ENCODE assay signal across 8 cellular contexts in the genomic region with DNA sequence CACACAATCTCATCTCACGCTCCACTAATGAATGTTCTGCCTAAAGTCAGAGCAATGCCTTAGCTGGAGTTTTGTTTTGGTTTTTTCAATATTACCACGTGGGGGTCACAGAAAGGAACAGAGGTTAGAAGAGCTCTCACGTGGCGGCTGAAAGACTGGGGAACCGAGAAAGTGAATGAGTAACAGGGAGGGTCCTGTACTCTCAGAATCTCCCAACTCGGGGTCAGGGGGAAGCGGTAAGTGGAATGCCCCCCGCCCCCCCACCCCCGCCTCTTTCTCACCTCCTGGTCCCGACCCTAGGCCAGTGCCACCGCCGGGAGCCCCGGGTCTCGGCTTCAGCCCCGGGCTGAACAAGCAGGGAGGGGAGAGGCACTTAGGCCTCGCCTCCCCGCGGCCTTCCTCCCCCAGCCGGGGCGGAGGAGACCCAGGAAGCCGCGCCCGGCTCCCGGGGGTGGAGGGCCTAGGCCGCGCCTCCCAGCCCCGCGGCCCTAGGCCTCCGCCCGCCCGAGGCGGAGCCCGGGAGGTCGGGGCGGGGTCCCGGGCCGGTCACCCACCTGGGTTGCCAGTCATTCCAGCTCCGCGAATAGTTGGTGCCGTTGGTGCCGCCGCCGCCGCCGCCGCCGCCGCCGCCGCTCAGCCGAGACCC.
DNase-seq lines count a peak whose midpoint lies in the region; ATAC-seq and TF ChIP-seq lines count a peak whose summit lies in the region.
"Not testable (repeated sequence)": the region's sequence is repeated elsewhere in the genome, so short reads cannot be mapped to it uniquely, and the experiment has no call there.

No MANE protein-coding gene starts in this region.

- H3K79me1 ChIP-seq in neuronal stem cell (ENCODE audit: low read depth, low read length), result not testable (repeated sequence)

- H3K27ac Mint-ChIP-seq in HFFc6, result peak overlapping the region; percentile 73
- H3K27ac Mint-ChIP-seq in stimulated activated naive CD8-positive, alpha-beta T cell treated with anti-CD3 and anti-CD28 coated beads, Interleukin-15, Interleukin-2, amounts not matched to agents 100 ng/mL and 50 ng/mL, for 24 hours, result peak overlapping the region; percentile 85

- H2AK5ac ChIP-seq in neuronal stem cell (ENCODE audit: low read depth, low read length), result not testable (repeated sequence)

- H3K27me3 Mint-ChIP-seq in HFFc6 (ENCODE audit: insufficient read depth); stimulated activated naive CD8-positive, alpha-beta T cell treated with anti-CD3 and anti-CD28 coated beads, Interleukin-15, Interleukin-2, amounts not matched to agents 100 ng/mL and 50 ng/mL, for 24 hours: not testable (repeated sequence)

- H2BK15ac ChIP-seq in neuronal stem cell (ENCODE audit: low read length), result not testable (repeated sequence)

- H4K8ac ChIP-seq in neuronal stem cell (ENCODE audit: low read depth, low read length), result not testable (repeated sequence)

- not testable (repeated sequence) for H3K36me3 Mint-ChIP-seq in HFFc6 (ENCODE audit: low read depth); stimulated activated naive CD8-positive, alpha-beta T cell treated with anti-CD3 and anti-CD28 coated beads, Interleukin-15, Interleukin-2, amounts not matched to agents 100 ng/mL and 50 ng/mL, for 24 hours (ENCODE audit: low read depth)

- peak overlapping the region; percentile 88 for H3K9ac ChIP-seq in adipocyte (ENCODE audit: low read length)
- H3K9ac ChIP-seq in neuronal stem cell (ENCODE audit: low read depth, low read length, poor library complexity), result not testable (repeated sequence)

- peaks cover 11% of the 10 kb centered on the region for H3K4me1 Mint-ChIP-seq in HFFc6 (ENCODE audit: low read depth)
- peaks cover 24% of the 10 kb centered on the region for H3K4me1 Mint-ChIP-seq in stimulated activated naive CD8-positive, alpha-beta T cell treated with anti-CD3 and anti-CD28 coated beads, Interleukin-15, Interleukin-2, amounts not matched to agents 100 ng/mL and 50 ng/mL, for 24 hours (ENCODE audit: low read depth)

- H3K18ac ChIP-seq in neuronal stem cell (ENCODE audit: low read length), result not testable (repeated sequence)

- ATAC-seq in Right ventricle myocardium inferior, result peak; percentile 82

- peak overlapping the region; percentile 99 for H3K23ac ChIP-seq in neuronal stem cell (ENCODE audit: low read depth, low read length, poor library complexity)

- H3K14ac ChIP-seq in neuronal stem cell (ENCODE audit: low read length), result not testable (repeated sequence)

- H3K4me3 ChIP-seq in GM06990 (replicated peaks; ENCODE audit: low read depth, low read length), result peak overlapping the region; percentile 90
- H3K4me3 ChIP-seq in adipocyte (ENCODE audit: low read length), result peak overlapping the region; percentile 83
- peak overlapping the region; percentile 74 to 94 for H3K4me3 ChIP-seq in neuronal stem cell (ENCODE audit: low read length in 2 of 2)

- H3K4me1 ChIP-seq in adipocyte (ENCODE audit: control insufficient read depth, insufficient read depth, low read length); neuronal stem cell (ENCODE audit: control insufficient read depth in 2 of 2, insufficient read depth in 1 of 2, low read depth in 1 of 2, low read length in 2 of 2): not testable (repeated sequence)

- DNase-seq in GM06990 (ENCODE audit: extremely low read depth, insufficient read length), result peak; percentile 74
- peak; percentile 0 for DNase-seq in HFFc6
- peak; percentile 48 for DNase-seq in T-helper 9 cell
- peak; percentile 70 for DNase-seq in adipocyte (ENCODE audit: low read depth)
- peak; percentile 86 for DNase-seq in Right ventricle myocardium inferior (ENCODE audit: missing footprints)
- DNase-seq in neuronal stem cell (ENCODE audit: low spot score), result peak; percentile 54

- not testable (repeated sequence) for H3K9me3 Mint-ChIP-seq in HFFc6; stimulated activated naive CD8-positive, alpha-beta T cell treated with anti-CD3 and anti-CD28 coated beads, Interleukin-15, Interleukin-2, amounts not matched to agents 100 ng/mL and 50 ng/mL, for 24 hours

- not testable (repeated sequence) for H3K36me3 ChIP-seq in GM06990 (ENCODE audit: control insufficient read depth, insufficient read depth, low read length); KOPT-K1 (ENCODE audit: insufficient read depth, low read length); adipocyte (ENCODE audit: control insufficient read depth, insufficient read depth, low read length, severe bottlenecking)
- H3K36me3 ChIP-seq in neuronal stem cell (replicated peaks in 1 of 2; ENCODE audit: control insufficient read depth in 2 of 2, insufficient read depth in 2 of 2, low read length in 2 of 2), result peaks cover 2 to 11% of the 10 kb centered on the region in 2 donors

- H2BK12ac ChIP-seq in neuronal stem cell (ENCODE audit: low read length), result not testable (repeated sequence)

- peak overlapping the region; percentile 62 for H3K4me2 ChIP-seq in neuronal stem cell (ENCODE audit: insufficient read depth, low read length, poor library complexity, severe bottlenecking)

- not testable (repeated sequence) for TF ChIP-seq CTCF in GM06990 (IDR thresholded peaks at IDR 0.05; ENCODE audit: insufficient read depth, low read length, poor library complexity, severe bottlenecking); HFFc6 (IDR thresholded peaks at IDR 0.05)

- peak overlapping the region; percentile 94 for H2BK5ac ChIP-seq in neuronal stem cell (ENCODE audit: low read length)

- not testable (repeated sequence) for H2BK120ac ChIP-seq in neuronal stem cell (ENCODE audit: low read depth, low read length)

- peak overlapping the region; percentile 87 for H3K4me3 Mint-ChIP-seq in HFFc6
- peak overlapping the region; percentile 83 for H3K4me3 Mint-ChIP-seq in stimulated activated naive CD8-positive, alpha-beta T cell treated with anti-CD3 and anti-CD28 coated beads, Interleukin-15, Interleukin-2, amounts not matched to agents 100 ng/mL and 50 ng/mL, for 24 hours

- no CpG with 5 or more reads among the region's 51 CpGs for WGBS in neuronal stem cell (ENCODE audit: extremely low coverage in 2 of 2, insufficient read length in 2 of 2, insufficient replicate concordance in 1 of 2), 2 donors

- not testable (repeated sequence) for H3K27me3 ChIP-seq in GM06990 (replicated peaks; ENCODE audit: control insufficient read depth, insufficient read depth, low read length); adipocyte (replicated peaks; ENCODE audit: control insufficient read depth, insufficient read depth, low read length); neuronal stem cell (ENCODE audit: control insufficient read depth in 3 of 3, insufficient read depth in 3 of 3, low read depth in 1 of 3, low read length in 3 of 3)

- H3K27ac ChIP-seq in KOPT-K1 (ENCODE audit: low read depth, low read length, poor library complexity, severe bottlenecking) (peak overlapping the region; percentile 86), neuronal stem cell (replicated peaks; ENCODE audit: low read length) (peak overlapping the region; percentile 95)

- not testable (repeated sequence) for H3K9me3 ChIP-seq in KOPT-K1 (ENCODE audit: insufficient read depth, low read length, poor library complexity, severe bottlenecking); adipocyte (ENCODE audit: control insufficient read depth, low read length); neuronal stem cell (replicated peaks in 1 of 2; ENCODE audit: control insufficient read depth in 2 of 2, insufficient read depth in 1 of 2, low read depth in 1 of 2, low read length in 2 of 2)

- intact Hi-C loops in Right ventricle myocardium inferior (cut with DNase I), result loop anchor here (10.0 kb wide), 1 partner anchor 693 kb away; no protein-coding TSS in a partner anchor

- peak overlapping the region; percentile 95 for H2AFZ ChIP-seq in neuronal stem cell (ENCODE audit: low read length)

- not testable (repeated sequence) for H4K91ac ChIP-seq in neuronal stem cell (ENCODE audit: low read depth, low read length, poor library complexity)

- H3K4ac ChIP-seq in neuronal stem cell (ENCODE audit: low read length), result not testable (repeated sequence)

Comparison
In these comparisons a context has a peak if more than half of its experiments do, and no peak if none do; other contexts are left out.
1. Peak in every context shown above with its lines: DNase-seq, ATAC-seq, H3K4me3 ChIP-seq and H3K27ac ChIP-seq.
2. DNase-seq: peak in every context shown above with its lines; median percentile 86 in Right ventricle myocardium inferior; 74 in GM06990; 70 in adipocyte; 54 in neuronal stem cell; 48 in T-helper 9 cell; 0 in HFFc6.